In genomic region chr5:175809531-175810121, GRCh38 we compare ENCODE assay signal across 10 cellular contexts.
DNase-seq lines count a peak whose midpoint lies in the region; ATAC-seq and TF ChIP-seq lines count a peak whose summit lies in the region.
"Had no signal": no experiment of that assay in that cellular context is flagged by ENCODE, and none has a peak within 500 bp of the region (broad histone marks: within the 10 kb centered on the region; RNA-seq: fewer than 3 reads in every experiment).

No MANE protein-coding gene starts in this region.

- peak overlapping the region; percentile 69 for H3K4me3 Mint-ChIP-seq in HFFc6
- H3K4me3 Mint-ChIP-seq in WTC11: no peak overlapping the region
- H3K4me3 Mint-ChIP-seq: central memory CD8-positive, alpha-beta T cell had no signal

- CTCF ChIA-PET in WTC11 (lab: Charles Lee): interaction anchor here (0.9 to 2.7 kb wide), 4 partner anchors 10 to 80 kb away, joined by 4 to 10 read pairs (median 7); no protein-coding TSS in a partner anchor

- peak; percentile 84 for DNase-seq in AG08395 (ENCODE audit: low spot score)
- DNase-seq in HFFc6: peak; percentile 95
- DNase-seq in WTC11 (ENCODE audit: low spot score): no peak
- DNase-seq in iris pigment epithelial cell (ENCODE audit: low read depth): peak; percentile 79
- no peak for DNase-seq in MV-4-11 (lab: John Stamatoyannopoulos, UW)
- no peak for DNase-seq in activated CD4-positive, alpha-beta T cell treated with anti-CD3 and anti-CD28 coated beads for 4 hours
- DNase-seq: DMS79 had no signal

- H3K9me3 Mint-ChIP-seq in HFFc6 (no peaks in the 10 kb centered on the region), WTC11 (no peaks in the 10 kb centered on the region)
- H3K9me3 Mint-ChIP-seq: central memory CD8-positive, alpha-beta T cell had no signal

- TF ChIP-seq CTCF in HFFc6 (IDR thresholded peaks at IDR 0.05) (no peak), WTC11 (IDR thresholded peaks at IDR 0.05) (no peak)

- H3K36me3 Mint-ChIP-seq in HFFc6 (ENCODE audit: low read depth): no peaks in the 10 kb centered on the region; the same call in 1 of the 2 replicates
- no peaks in the 10 kb centered on the region for H3K36me3 Mint-ChIP-seq in WTC11

- peak; percentile 69 for ATAC-seq in WTC11
- no peak for ATAC-seq in GM21717 (IDR thresholded peaks at IDR 0.05; ENCODE audit: unreplicated experiment)
- ATAC-seq in HG02798 (IDR thresholded peaks at IDR 0.05; ENCODE audit: poor library complexity, unreplicated experiment): no peak

- peak overlapping the region; percentile 76 for H3K27ac Mint-ChIP-seq in HFFc6
- no peak overlapping the region for H3K27ac Mint-ChIP-seq in WTC11

- POLR2A ChIA-PET in WTC11 (lab: Charles Lee): no interaction called here

- peaks cover 15% of the 10 kb centered on the region for H3K27me3 Mint-ChIP-seq in HFFc6 (ENCODE audit: insufficient read depth)
- H3K27me3 Mint-ChIP-seq in WTC11 (ENCODE audit: low read depth): no peaks in the 10 kb centered on the region

- H3K4me1 Mint-ChIP-seq in HFFc6 (ENCODE audit: low read depth) (peaks cover 47% of the 10 kb centered on the region), WTC11 (peaks cover 20% of the 10 kb centered on the region)
- H3K4me1 Mint-ChIP-seq: central memory CD8-positive, alpha-beta T cell had no signal

TF ChIP-seq in WTC11, 78 proteins besides CTCF, POLR2A, EP300 and RAD21:
- TF ChIP-seq, protein P1, sequence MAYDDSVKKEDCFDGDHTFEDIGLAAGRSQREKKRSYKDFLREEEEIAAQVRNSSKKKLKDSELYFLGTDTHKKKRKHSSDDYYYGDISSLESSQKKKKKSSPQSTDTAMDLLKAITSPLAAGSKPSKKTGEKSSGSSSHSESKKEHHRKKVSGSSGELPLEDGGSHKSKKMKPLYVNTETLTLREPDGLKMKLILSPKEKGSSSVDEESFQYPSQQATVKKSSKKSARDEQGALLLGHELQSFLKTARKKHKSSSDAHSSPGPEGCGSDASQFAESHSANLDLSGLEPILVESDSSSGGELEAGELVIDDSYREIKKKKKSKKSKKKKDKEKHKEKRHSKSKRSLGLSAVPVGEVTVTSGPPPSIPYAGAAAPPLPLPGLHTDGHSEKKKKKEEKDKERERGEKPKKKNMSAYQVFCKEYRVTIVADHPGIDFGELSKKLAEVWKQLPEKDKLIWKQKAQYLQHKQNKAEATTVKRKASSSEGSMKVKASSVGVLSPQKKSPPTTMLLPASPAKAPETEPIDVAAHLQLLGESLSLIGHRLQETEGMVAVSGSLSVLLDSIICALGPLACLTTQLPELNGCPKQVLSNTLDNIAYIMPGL (CRISPR knock-in tag; IDR thresholded peaks at IDR 0.05): no peak
- TF ChIP-seq EMX1 (CRISPR knock-in tag; IDR thresholded peaks at IDR 0.05) (no peak), ETV6 (CRISPR knock-in tag; IDR thresholded peaks at IDR 0.05) (no peak)
TF ChIP-seq in WTC11: peak in this region for 0.

Comparison
In these comparisons a context has a peak if more than half of its experiments do, and no peak if none do; other contexts are left out.
1. DNase-seq: peak in AG08395 (single experiment), HFFc6 (single experiment) and iris pigment epithelial cell (single experiment); none in WTC11 (single experiment), MV-4-11 (single experiment) and activated CD4-positive, alpha-beta T cell treated with anti-CD3 and anti-CD28 coated beads for 4 hours (0 of 2).